Comparison of ENCODE assay signal across 29 cellular contexts in the genomic region with DNA sequence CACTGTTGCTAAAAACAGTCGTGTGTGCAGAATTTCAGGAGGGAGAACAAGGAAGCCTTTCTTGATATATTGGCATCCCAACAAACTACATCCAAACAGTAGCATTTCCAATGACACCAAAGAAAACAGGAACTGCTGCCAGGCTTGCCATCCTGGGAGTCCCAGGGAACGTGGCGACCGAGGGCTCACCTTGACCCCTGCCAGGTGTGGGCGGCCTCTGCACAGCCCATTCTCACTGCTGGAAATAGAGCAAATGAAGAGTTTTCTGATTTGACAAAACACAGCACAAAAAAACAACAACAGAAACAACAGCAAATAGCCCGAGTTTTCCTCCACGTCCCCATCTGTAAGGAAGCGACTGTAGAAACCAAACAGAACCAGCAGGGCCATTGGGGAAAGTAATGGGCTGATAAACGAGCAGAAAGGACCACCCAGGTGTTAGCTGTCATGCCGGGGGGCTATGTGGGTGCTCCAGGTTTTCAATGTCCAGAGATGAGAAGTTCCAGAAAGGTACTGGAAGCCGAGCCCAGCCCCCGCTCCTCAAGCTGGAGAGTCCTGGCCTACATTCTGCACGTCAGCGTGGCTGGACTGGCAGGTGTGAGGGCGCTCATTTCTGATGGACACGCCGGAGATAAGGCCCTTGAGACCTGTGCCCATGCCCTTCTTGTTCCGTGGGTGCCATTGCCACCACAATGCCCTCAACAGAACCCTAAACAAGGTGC.
DNase-seq lines count a peak whose midpoint lies in the region; ATAC-seq, FAIRE-seq and TF ChIP-seq lines count a peak whose summit lies in the region.
"Had no signal": no experiment of that assay in that cellular context is flagged by ENCODE, and none has a peak within 500 bp of the region (broad histone marks: within the 10 kb centered on the region; RNA-seq: fewer than 3 reads in every experiment).

No MANE protein-coding gene starts in this region.

- H4K20me1 ChIP-seq in osteoblast (ENCODE audit: insufficient read depth, low read length), result no peaks in the 10 kb centered on the region
- H4K20me1 ChIP-seq: BLaER1 treated with 17β-estradiol and CSF1 and Interleukin-3, amounts not matched to agents 10 nM and 100 nM had no signal

- intact Hi-C loops in left cardiac atrium (cut with DNase I), result no loop called here

- H3K4me3 ChIP-seq in osteoblast (ENCODE audit: insufficient read depth, low read length), result no peak overlapping the region
- H3K4me3 ChIP-seq in tibial nerve, result no peak overlapping the region
- H3K4me3 ChIP-seq: BLaER1 treated with 17β-estradiol and CSF1 and Interleukin-3, amounts not matched to agents 10 nM and 100 nM; pancreas; right lobe of liver; thyroid gland had no signal

- H3K9me3 ChIP-seq in osteoblast (ENCODE audit: low read depth, low read length), result no peaks in the 10 kb centered on the region
- H3K9me3 ChIP-seq in tibial nerve, result peaks cover 0 to 9% (median under 1%) of the 10 kb centered on the region in 4 donors
- H3K9me3 ChIP-seq: pancreas, right lobe of liver, thyroid gland had no signal

- H3K27ac ChIP-seq in osteoblast (ENCODE audit: low read depth, low read length) (peak overlapping the region; percentile 55), tibial nerve (peak overlapping the region in 3 of 4 donors; percentile 28 to 79 (median 72))
- H3K27ac ChIP-seq: BLaER1 treated with 17β-estradiol and CSF1 and Interleukin-3, amounts not matched to agents 10 nM and 100 nM; foreskin keratinocyte; pancreas; right lobe of liver had no signal

- TF ChIP-seq EP300 in tibial nerve (IDR thresholded peaks at IDR 0.05), result no peak

- no peak for TF ChIP-seq POLR2A in tibial nerve (IDR thresholded peaks at IDR 0.05)
- no peak for TF ChIP-seq POLR2A in GM12892 (IDR thresholded peaks at IDR 0.05; ENCODE audit: low read depth, low read length)

- TF ChIP-seq CTCF in chondrocyte (IDR thresholded peaks at IDR 0.05) (no peak), osteoblast (IDR thresholded peaks at IDR 0.05; ENCODE audit: extremely low read depth, low read depth, low read length) (no peak), tibial nerve (IDR thresholded peaks at IDR 0.05) (no peak)

- H3K4me1 ChIP-seq in osteoblast (ENCODE audit: insufficient read depth, low read length), result peaks cover 12% of the 10 kb centered on the region
- H3K4me1 ChIP-seq in tibial nerve, result peaks cover 0 to 28% (median 14%) of the 10 kb centered on the region in 4 donors
- H3K4me1 ChIP-seq: BLaER1 treated with 17β-estradiol and CSF1 and Interleukin-3, amounts not matched to agents 10 nM and 100 nM; foreskin keratinocyte; pancreas; right lobe of liver had no signal

- no peak for FAIRE-seq in GM12892 (lab: Jason Lieb, UNC)
- FAIRE-seq: pancreas had no signal

- H3K4me2 ChIP-seq in osteoblast (ENCODE audit: insufficient read depth, low read length), result no peak overlapping the region
- H3K4me2 ChIP-seq: BLaER1 treated with 17β-estradiol and CSF1 and Interleukin-3, amounts not matched to agents 10 nM and 100 nM had no signal

- H3K27ac Mint-ChIP-seq in chondrocyte (ENCODE audit: unreplicated experiment), result no peak overlapping the region
- no peak overlapping the region for H3K27ac Mint-ChIP-seq in natural killer cell treated with Interleukin-12 subunit alpha and Interleukin-12 subunit beta and Interleukin-15 and Interleukin-18, amount 100 ng/mL, for 72 hours
- H3K27ac Mint-ChIP-seq: activated B cell treated with CpG ODN at 0.5 μM for 24 hours; activated naive CD4-positive, alpha-beta T cell treated with anti-CD3 and anti-CD28 coated beads for 36 hours; activated T-cell treated with anti-CD3 and anti-CD28 coated beads, Interleukin-2, amount 50 U/mL, for 72 hours; immature natural killer cell had no signal

- H3K27me3 ChIP-seq in osteoblast (ENCODE audit: insufficient read depth, low read length) (peaks cover 3% of the 10 kb centered on the region), tibial nerve (no peaks in the 10 kb centered on the region)
- H3K27me3 ChIP-seq: BLaER1 treated with 17β-estradiol and CSF1 and Interleukin-3, amounts not matched to agents 10 nM and 100 nM; pancreas; right lobe of liver; thyroid gland had no signal

- no peak overlapping the region for H3K4me3 Mint-ChIP-seq in chondrocyte (ENCODE audit: unreplicated experiment)
- H3K4me3 Mint-ChIP-seq in natural killer cell treated with Interleukin-12 subunit alpha and Interleukin-12 subunit beta and Interleukin-15 and Interleukin-18, amount 100 ng/mL, for 72 hours, result no peak overlapping the region
- H3K4me3 Mint-ChIP-seq: activated B cell treated with CpG ODN at 0.5 μM for 24 hours; activated naive CD4-positive, alpha-beta T cell treated with anti-CD3 and anti-CD28 coated beads for 36 hours; activated T-cell treated with anti-CD3 and anti-CD28 coated beads, Interleukin-2, amount 50 U/mL, for 72 hours; brain; immature natural killer cell; naive thymus-derived CD8-positive, alpha-beta T cell had no signal

- H3K36me3 ChIP-seq in osteoblast (ENCODE audit: insufficient read depth, low read length), result no peaks in the 10 kb centered on the region
- H3K36me3 ChIP-seq in tibial nerve, result no peaks in the 10 kb centered on the region
- H3K36me3 ChIP-seq: BLaER1 treated with 17β-estradiol and CSF1 and Interleukin-3, amounts not matched to agents 10 nM and 100 nM; pancreas; right lobe of liver; thyroid gland had no signal

- 69 to 70% methylated on average over 16 to 18 of the region's 18 CpGs for WGBS in tibial nerve, 2 donors

- ATAC-seq in left cardiac atrium (no peak), HG02870 (IDR thresholded peaks at IDR 0.05; ENCODE audit: unreplicated experiment) (no peak)
- no peak for ATAC-seq in natural killer cell treated with Interleukin-12 subunit alpha and Interleukin-12 subunit beta and Interleukin-15 and Interleukin-18, amount 100 ng/mL, for 72 hours
- ATAC-seq: activated T-cell treated with anti-CD3 and anti-CD28 coated beads, Interleukin-2, amount 50 U/mL, for 72 hours; foreskin keratinocyte; left lobe of liver; naive thymus-derived CD8-positive, alpha-beta T cell had no signal

- peaks cover 14% of the 10 kb centered on the region for H3K27me3 Mint-ChIP-seq in chondrocyte (ENCODE audit: low read depth)
- peaks cover 27 to 32% of the 10 kb centered on the region in 2 donors for H3K27me3 Mint-ChIP-seq in natural killer cell treated with Interleukin-12 subunit alpha and Interleukin-12 subunit beta and Interleukin-15 and Interleukin-18, amount 100 ng/mL, for 72 hours

- H3K9me3 Mint-ChIP-seq in chondrocyte (ENCODE audit: low read depth), result peaks cover 5% of the 10 kb centered on the region
- H3K9me3 Mint-ChIP-seq in natural killer cell treated with Interleukin-12 subunit alpha and Interleukin-12 subunit beta and Interleukin-15 and Interleukin-18, amount 100 ng/mL, for 72 hours, result no peaks in the 10 kb centered on the region
- H3K9me3 Mint-ChIP-seq: activated B cell treated with CpG ODN at 0.5 μM for 24 hours; activated naive CD4-positive, alpha-beta T cell treated with anti-CD3 and anti-CD28 coated beads for 36 hours; activated T-cell treated with anti-CD3 and anti-CD28 coated beads, Interleukin-2, amount 50 U/mL, for 72 hours; immature natural killer cell had no signal

- DNase-seq in chondrocyte (ENCODE audit: low spot score) (peak; percentile 57), left cardiac atrium (peak; percentile 15), osteoblast (ENCODE audit: insufficient read length, low spot score, missing footprints) (peak; percentile 63), tibial nerve (ENCODE audit: low spot score in 2 of 2) (peak in 1 of 2 donors; percentile 10), GM12892 (ENCODE audit: insufficient read length) (no peak)
- no peak for DNase-seq in natural killer cell treated with Interleukin-12 subunit alpha and Interleukin-12 subunit beta and Interleukin-15 and Interleukin-18, amount 100 ng/mL, for 72 hours (ENCODE audit: low spot score)
- DNase-seq: activated B cell treated with CpG ODN at 0.5 μM for 24 hours; activated naive CD4-positive, alpha-beta T cell treated with anti-CD3 and anti-CD28 coated beads for 36 hours; activated T-cell treated with anti-CD3 and anti-CD28 coated beads, Interleukin-2, amount 50 U/mL, for 72 hours; COR-L47; DMS53; effector CD8-positive, alpha-beta T cell; foreskin keratinocyte; immature natural killer cell; midbrain; NCI-H1092 treated with DMSO at 0.1 percent for 48 hours; NCI-H2029 treated with DMSO at 0.1 percent for 48 hours; NCI-H2227 treated with DMSO at 0.1 percent for 48 hours; NCI-H748 treated with DMSO at 0.1 percent for 48 hours; stimulated activated naive CD4-positive, alpha-beta T cell treated with Interleukin-2 at 50 U/mL for 16 hours; T-helper 1 cell; thyroid gland had no signal

- no peaks in the 10 kb centered on the region for H3K79me2 ChIP-seq in osteoblast (ENCODE audit: insufficient read depth, low read length)

- peaks cover 11% of the 10 kb centered on the region for H3K4me1 Mint-ChIP-seq in chondrocyte (ENCODE audit: low read depth)
- H3K4me1 Mint-ChIP-seq in natural killer cell treated with Interleukin-12 subunit alpha and Interleukin-12 subunit beta and Interleukin-15 and Interleukin-18, amount 100 ng/mL, for 72 hours (ENCODE audit: low read depth in 2 of 2), result no peaks in the 10 kb centered on the region
- H3K4me1 Mint-ChIP-seq: activated B cell treated with CpG ODN at 0.5 μM for 24 hours; immature natural killer cell; naive thymus-derived CD8-positive, alpha-beta T cell had no signal

- H2AFZ ChIP-seq in osteoblast (ENCODE audit: low read length), result peak overlapping the region; percentile 68

- peaks cover 4% of the 10 kb centered on the region for H3K36me3 Mint-ChIP-seq in chondrocyte (ENCODE audit: low read depth)
- no peaks in the 10 kb centered on the region for H3K36me3 Mint-ChIP-seq in natural killer cell treated with Interleukin-12 subunit alpha and Interleukin-12 subunit beta and Interleukin-15 and Interleukin-18, amount 100 ng/mL, for 72 hours
- H3K36me3 Mint-ChIP-seq: brain; immature natural killer cell; naive thymus-derived CD8-positive, alpha-beta T cell had no signal

Comparison
In these comparisons a context has a peak if more than half of its experiments do, and no peak if none do; other contexts are left out.
1. DNase-seq: peak in chondrocyte (single experiment), left cardiac atrium (single experiment) and osteoblast (single experiment); none in GM12892 (single experiment) and natural killer cell treated with Interleukin-12 subunit alpha and Interleukin-12 subunit beta and Interleukin-15 and Interleukin-18, amount 100 ng/mL, for 72 hours (single experiment).